17 cellular contexts compared by ENCODE assay signal in the genomic region with DNA sequence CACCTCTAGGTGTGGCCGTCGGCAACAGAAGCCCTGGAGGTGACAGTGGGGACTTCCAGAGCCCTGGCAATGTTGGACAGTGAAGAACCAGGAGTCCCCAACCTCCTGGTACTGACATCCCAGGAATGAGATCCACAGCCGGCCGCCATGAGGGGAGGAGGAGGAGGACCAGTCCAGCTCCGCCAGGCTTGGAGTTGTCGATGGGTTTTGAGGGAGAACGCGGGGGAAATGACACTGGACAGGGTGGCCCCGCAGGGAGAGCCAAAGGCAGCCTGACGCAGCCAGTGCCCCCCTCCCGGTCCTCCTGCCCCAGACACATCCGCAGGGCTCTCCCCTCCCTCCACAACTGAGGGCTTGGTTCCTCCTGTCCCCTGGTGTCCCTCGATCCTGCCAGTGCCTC. TPM values are rescaled to one million over a fixed set of nuclear protein-coding genes. Genes with fewer than 3 reads are reported as not detected.
A peak's percentile ranks its signal among the peaks of the same experiment; 100 is the strongest.
DNase-seq lines count a peak whose midpoint lies in the region; ATAC-seq and TF ChIP-seq lines count a peak whose summit lies in the region.
"Had no signal": no experiment of that assay in that cellular context is flagged by ENCODE, and none has a peak within 500 bp of the region (broad histone marks: within the 10 kb centered on the region; RNA-seq: fewer than 3 reads in every experiment).

No MANE protein-coding gene starts in this region.

- peaks cover 4% of the 10 kb centered on the region for H3K27me3 Mint-ChIP-seq in activated CD4-positive, alpha-beta memory T cell treated with anti-CD3 and anti-CD28 coated beads, Interleukin-2, amount 10 ng/mL, durations not matched to agents 7 days and 5 days
- peaks cover 5% of the 10 kb centered on the region for H3K27me3 Mint-ChIP-seq in activated CD4-positive, alpha-beta memory T cell treated with anti-CD3 and anti-CD28 coated beads for 36 hours
- peaks cover 23% of the 10 kb centered on the region for H3K27me3 Mint-ChIP-seq in type B pancreatic cell

- H3K36me3 Mint-ChIP-seq in activated CD4-positive, alpha-beta memory T cell treated with anti-CD3 and anti-CD28 coated beads, Interleukin-2, amount 10 ng/mL, durations not matched to agents 7 days and 5 days (ENCODE audit: low read depth): no peaks in the 10 kb centered on the region
- no peaks in the 10 kb centered on the region for H3K36me3 Mint-ChIP-seq in activated CD4-positive, alpha-beta memory T cell treated with anti-CD3 and anti-CD28 coated beads for 36 hours
- H3K36me3 Mint-ChIP-seq in type B pancreatic cell: no peaks in the 10 kb centered on the region

- no peak overlapping the region for H3K27ac Mint-ChIP-seq in activated CD4-positive, alpha-beta memory T cell treated with anti-CD3 and anti-CD28 coated beads, Interleukin-2, amount 10 ng/mL, durations not matched to agents 7 days and 5 days
- no peak overlapping the region for H3K27ac Mint-ChIP-seq in activated CD4-positive, alpha-beta memory T cell treated with anti-CD3 and anti-CD28 coated beads for 36 hours
- no peak overlapping the region for H3K27ac Mint-ChIP-seq in type B pancreatic cell
- H3K27ac Mint-ChIP-seq: CD4-positive, alpha-beta T cell had no signal

- H3K4me1 Mint-ChIP-seq in activated CD4-positive, alpha-beta memory T cell treated with anti-CD3 and anti-CD28 coated beads, Interleukin-2, amount 10 ng/mL, durations not matched to agents 7 days and 5 days: no peaks in the 10 kb centered on the region
- H3K4me1 Mint-ChIP-seq in activated CD4-positive, alpha-beta memory T cell treated with anti-CD3 and anti-CD28 coated beads for 36 hours (ENCODE audit: low read depth): no peaks in the 10 kb centered on the region
- no peaks in the 10 kb centered on the region for H3K4me1 Mint-ChIP-seq in type B pancreatic cell (ENCODE audit: unreplicated experiment)

- no peaks in the 10 kb centered on the region for H3K4me1 ChIP-seq in mucosa of descending colon (ENCODE audit: low read depth)
- H3K4me1 ChIP-seq: A549, Caco-2, HAP-1 had no signal

- no peaks in the 10 kb centered on the region for H3K36me3 ChIP-seq in H7 (replicated peaks; ENCODE audit: control insufficient read depth, insufficient read depth, low read length)
- H3K36me3 ChIP-seq in mucosa of descending colon (ENCODE audit: low read depth): no peaks in the 10 kb centered on the region
- H3K36me3 ChIP-seq: HAP-1 had no signal

- DNase-seq in activated CD4-positive, alpha-beta memory T cell treated with anti-CD3 and anti-CD28 coated beads, Interleukin-2, amount 10 ng/mL, durations not matched to agents 7 days and 5 days: peak; percentile 9
- DNase-seq in activated CD4-positive, alpha-beta memory T cell treated with anti-CD3 and anti-CD28 coated beads for 36 hours: no peak
- DNase-seq in H7 (peak; percentile 32), mesenteric fat pad (ENCODE audit: low spot score) (peak; percentile 68), type B pancreatic cell (ENCODE audit: extremely low spot score, unreplicated experiment) (peak; percentile 65), sciatic nerve (ENCODE audit: low spot score) (no peak), mucosa of descending colon (no peak)
- DNase-seq: AML-193; Caco-2; CD4-positive, alpha-beta T cell; DMS79; GDM1; GOT3 had no signal

- no peak overlapping the region for H3K4me3 Mint-ChIP-seq in activated CD4-positive, alpha-beta memory T cell treated with anti-CD3 and anti-CD28 coated beads, Interleukin-2, amount 10 ng/mL, durations not matched to agents 7 days and 5 days
- no peak overlapping the region for H3K4me3 Mint-ChIP-seq in activated CD4-positive, alpha-beta memory T cell treated with anti-CD3 and anti-CD28 coated beads for 36 hours
- H3K4me3 Mint-ChIP-seq in type B pancreatic cell: no peak overlapping the region
- H3K4me3 Mint-ChIP-seq: CD4-positive, alpha-beta T cell had no signal

- TF ChIP-seq CTCF in type B pancreatic cell (conservative IDR thresholded peaks at IDR 0.05): no peak
- no peak for TF ChIP-seq CTCF in mucosa of descending colon (IDR thresholded peaks at IDR 0.05)

- no peaks in the 10 kb centered on the region; the same call in 1 of the 2 replicates for H3K27me3 ChIP-seq in H7 (ENCODE audit: control insufficient read depth, insufficient read depth, low read length)

- no peak for ATAC-seq in sciatic nerve
- no peak for ATAC-seq in mucosa of descending colon
- ATAC-seq: A549 had no signal

- H3K4me3 ChIP-seq in H7 (ENCODE audit: insufficient read depth, low read depth, low read length) (no peak overlapping the region), mucosa of descending colon (no peak overlapping the region)
- H3K4me3 ChIP-seq: A549, HAP-1 had no signal

- peaks cover 12% of the 10 kb centered on the region for H3K9me3 Mint-ChIP-seq in activated CD4-positive, alpha-beta memory T cell treated with anti-CD3 and anti-CD28 coated beads, Interleukin-2, amount 10 ng/mL, durations not matched to agents 7 days and 5 days
- peaks cover 20% of the 10 kb centered on the region for H3K9me3 Mint-ChIP-seq in activated CD4-positive, alpha-beta memory T cell treated with anti-CD3 and anti-CD28 coated beads for 36 hours
- H3K9me3 Mint-ChIP-seq in type B pancreatic cell: peaks cover 6% of the 10 kb centered on the region

- intact Hi-C loops in activated CD4-positive, alpha-beta memory T cell treated with anti-CD3 and anti-CD28 coated beads for 36 hours (cut with micrococcal nuclease): no loop called here
- intact Hi-C loops in sciatic nerve (cut with DNase I) (no loop called here), mucosa of descending colon (cut with DNase I, micrococcal nuclease) (no loop called here)

- peaks cover 1% of the 10 kb centered on the region for H3K9me3 ChIP-seq in mucosa of descending colon
- H3K9me3 ChIP-seq: HAP-1 had no signal

- POLR2A ChIA-PET in activated CD4-positive, alpha-beta memory T cell treated with anti-CD3 and anti-CD28 coated beads, Interleukin-2, amount 10 ng/mL, durations not matched to agents 7 days and 5 days (lab: Charles Lee): no interaction called here
- POLR2A ChIA-PET in activated CD4-positive, alpha-beta memory T cell treated with anti-CD3 and anti-CD28 coated beads for 36 hours (lab: Charles Lee): no interaction called here

- CTCF ChIA-PET in activated CD4-positive, alpha-beta memory T cell treated with anti-CD3 and anti-CD28 coated beads, Interleukin-2, amount 10 ng/mL, durations not matched to agents 7 days and 5 days (lab: Charles Lee): no interaction called here
- CTCF ChIA-PET in activated CD4-positive, alpha-beta memory T cell treated with anti-CD3 and anti-CD28 coated beads for 36 hours (lab: Charles Lee): no interaction called here

RNA-seq across cellular contexts. Expression of a gene that starts 57.9 kb away (rescaled TPM):
- not detected for total RNA-seq in activated CD4-positive, alpha-beta memory T cell treated with anti-CD3 and anti-CD28 coated beads, Interleukin-2, amount 10 ng/mL, durations not matched to agents 7 days and 5 days
- total RNA-seq in activated CD4-positive, alpha-beta memory T cell treated with anti-CD3 and anti-CD28 coated beads for 36 hours: not detected
- total RNA-seq in H7 (2014; rRNA removed; shearing (Covaris generic)): not detected in 2 replicates
- total RNA-seq in mesenteric fat pad (not detected), type B pancreatic cell (ENCODE audit: low replicate concordance) (not detected in 2 replicates), sciatic nerve (not detected), mucosa of descending colon (not detected)
- total RNA-seq: Caco-2; CD4-positive, alpha-beta T cell; Daoy; HT1080 had no signal

Comparison
In these comparisons a context has a peak if more than half of its experiments do, and no peak if none do; other contexts are left out.
1. DNase-seq: peak in activated CD4-positive, alpha-beta memory T cell treated with anti-CD3 and anti-CD28 coated beads, Interleukin-2, amount 10 ng/mL, durations not matched to agents 7 days and 5 days (single experiment), H7 (single experiment), mesenteric fat pad (single experiment) and type B pancreatic cell (single experiment); none in activated CD4-positive, alpha-beta memory T cell treated with anti-CD3 and anti-CD28 coated beads for 36 hours (single experiment), sciatic nerve (single experiment) and mucosa of descending colon (0 of 3).